In the genomic region with DNA sequence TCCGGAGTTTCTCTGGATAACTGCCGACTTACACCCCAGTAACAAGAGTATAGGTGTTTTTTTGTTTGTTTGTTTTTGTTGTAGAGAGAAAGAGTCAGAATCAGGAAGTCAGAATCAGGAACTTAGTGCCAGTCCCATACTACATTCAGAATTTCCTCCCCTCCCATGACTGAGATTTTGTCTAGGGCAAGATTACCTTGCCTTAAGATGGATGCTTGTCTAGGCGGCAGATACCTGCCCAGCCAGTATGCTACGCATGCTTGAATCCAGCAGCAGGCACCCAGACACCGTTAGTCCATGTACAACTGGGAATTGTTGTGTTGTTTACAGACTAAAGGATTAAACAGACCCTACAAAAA, we compare ENCODE assay signal across 8 cellular contexts. TPM values are rescaled to one million over a fixed set of nuclear protein-coding genes. Genes with fewer than 3 reads are reported as not detected.
DNase-seq lines count a peak whose midpoint lies in the region; ATAC-seq and TF ChIP-seq lines count a peak whose summit lies in the region.

No MANE protein-coding gene starts in this region.

- no peaks in the 10 kb centered on the region for H3K9me3 Mint-ChIP-seq in MCF 10A (ENCODE audit: unreplicated experiment)

- POLR2A ChIA-PET in MCF 10A (lab: Yijun Ruan, JAX) = interaction anchor here (0.6 to 0.9 kb wide), 2 partner anchors 33 to 73 kb away, joined by 3 read pairs; partner anchors contain the start of genes PECR and TMEM169

- peak overlapping the region; percentile 99 for H3K27ac Mint-ChIP-seq in MCF 10A (ENCODE audit: low read depth, unreplicated experiment)

- H3K36me3 Mint-ChIP-seq in MCF 10A (ENCODE audit: insufficient read depth, unreplicated experiment) = peaks cover 52% of the 10 kb centered on the region

- 16% methylated on average over 5 of the region's 5 CpGs for WGBS in liver
- WGBS in upper lobe of left lung, 2 donors = 33 to 37% methylated on average over 5 of the region's 5 CpGs

- H3K4me3 ChIP-seq in liver (ENCODE audit: low read depth in 1 of 3, low read length in 3 of 3) (peak overlapping the region; percentile 53 to 90 (median 62)), upper lobe of left lung (peak overlapping the region; percentile 34 to 57 (median 48))

- no peak for TF ChIP-seq RAD21 in liver (IDR thresholded peaks at IDR 0.05)

- H3K4me1 Mint-ChIP-seq in MCF 10A (ENCODE audit: insufficient read depth, unreplicated experiment) = peaks cover 35% of the 10 kb centered on the region

- TF ChIP-seq CTCF in MCF 10A (IDR thresholded peaks at IDR 0.05; ENCODE audit: unreplicated experiment) (no peak), liver (IDR thresholded peaks at IDR 0.05; ENCODE audit: low read depth, low read length, missing input control) (no peak), upper lobe of left lung (IDR thresholded peaks at IDR 0.05) (no peak)

- peak; percentile 53 for DNase-seq in DMS153 treated with DMSO at 0.1 percent for 48 hours (lab: John Stamatoyannopoulos, UW; ENCODE audit: unreplicated experiment)
- DNase-seq in DMS153 (lab: John Stamatoyannopoulos, UW) = no peak
- DNase-seq in NCI-H345 treated with DMSO at 0.1 percent for 48 hours (lab: John Stamatoyannopoulos, UW; ENCODE audit: unreplicated experiment) = peak; percentile 54
- no peak for DNase-seq in MCF 10A (ENCODE audit: unreplicated experiment)
- no peak for DNase-seq in upper lobe of left lung
- no peak for DNase-seq in NCI-H226

- TF ChIP-seq EP300 in upper lobe of left lung (IDR thresholded peaks at IDR 0.05) = no peak

- H3K4me3 Mint-ChIP-seq in MCF 10A (ENCODE audit: unreplicated experiment) = peak overlapping the region; percentile 96

- no TSS peak for BruUV-seq in MCF 10A (replicated peaks; lab: Mats Ljungman, UMichigan)

- no peaks in the 10 kb centered on the region for H3K27me3 ChIP-seq in liver (ENCODE audit: control insufficient read depth in 4 of 4, insufficient read depth in 4 of 4, low read length in 3 of 4)
- H3K27me3 ChIP-seq in upper lobe of left lung = no peaks in the 10 kb centered on the region

- peaks cover 7 to 45% (median 33%) of the 10 kb centered on the region in 4 donors for H3K4me1 ChIP-seq in liver (ENCODE audit: control insufficient read depth in 4 of 4, insufficient read depth in 4 of 4, low read length in 3 of 4)
- H3K4me1 ChIP-seq in upper lobe of left lung = peaks cover 31 to 61% (median 35%) of the 10 kb centered on the region in 4 donors

- H3K9me3 ChIP-seq in liver (ENCODE audit: control insufficient read depth in 4 of 4, low read length in 3 of 4) = no peaks in the 10 kb centered on the region
- H3K9me3 ChIP-seq in upper lobe of left lung = no peaks in the 10 kb centered on the region

- intact Hi-C loops in MCF 10A (cut with micrococcal nuclease) = loop anchor here (10.0 kb wide), 1 partner anchor 380 kb away; the partner anchor contains the start of gene RPL37A

- CTCF ChIA-PET in MCF 10A (lab: Yijun Ruan, JAX) = interaction anchor here (0.7 to 1.1 kb wide), 5 partner anchors 12 to 289 kb away, joined by 3 to 6 read pairs (median 4); no protein-coding TSS in a partner anchor

- H3K9ac ChIP-seq in liver (ENCODE audit: low read depth in 1 of 2, low read length in 2 of 2) = peak overlapping the region; percentile 35 to 91

- no peaks in the 10 kb centered on the region for H3K27me3 Mint-ChIP-seq in MCF 10A (ENCODE audit: insufficient read depth, unreplicated experiment)

- no peak for TF ChIP-seq POLR2A in upper lobe of left lung (IDR thresholded peaks at IDR 0.05)

- ATAC-seq in upper lobe of left lung (ENCODE audit: low FRiP score in 2 of 2) = peak; percentile 54 to 56
- no peak for ATAC-seq in GM19452 (IDR thresholded peaks at IDR 0.05; ENCODE audit: unreplicated experiment)

- peak overlapping the region; percentile 70 to 77 for H3K27ac ChIP-seq in liver (ENCODE audit: low read depth in 1 of 2, low read length in 2 of 2)
- H3K27ac ChIP-seq in upper lobe of left lung = peak overlapping the region; percentile 74 to 84 (median 78)

- H3K36me3 ChIP-seq in liver (ENCODE audit: control insufficient read depth in 4 of 4, insufficient read depth in 3 of 4, low read depth in 1 of 4, low read length in 3 of 4) = peaks cover 0 to 39% (median 21%) of the 10 kb centered on the region in 4 donors
- H3K36me3 ChIP-seq in upper lobe of left lung = peaks cover 6 to 79% (median 45%) of the 10 kb centered on the region in 4 donors

TF ChIP-seq in liver, 16 proteins besides CTCF, POLR2A, EP300 and RAD21:
- TF ChIP-seq, protein P1, sequence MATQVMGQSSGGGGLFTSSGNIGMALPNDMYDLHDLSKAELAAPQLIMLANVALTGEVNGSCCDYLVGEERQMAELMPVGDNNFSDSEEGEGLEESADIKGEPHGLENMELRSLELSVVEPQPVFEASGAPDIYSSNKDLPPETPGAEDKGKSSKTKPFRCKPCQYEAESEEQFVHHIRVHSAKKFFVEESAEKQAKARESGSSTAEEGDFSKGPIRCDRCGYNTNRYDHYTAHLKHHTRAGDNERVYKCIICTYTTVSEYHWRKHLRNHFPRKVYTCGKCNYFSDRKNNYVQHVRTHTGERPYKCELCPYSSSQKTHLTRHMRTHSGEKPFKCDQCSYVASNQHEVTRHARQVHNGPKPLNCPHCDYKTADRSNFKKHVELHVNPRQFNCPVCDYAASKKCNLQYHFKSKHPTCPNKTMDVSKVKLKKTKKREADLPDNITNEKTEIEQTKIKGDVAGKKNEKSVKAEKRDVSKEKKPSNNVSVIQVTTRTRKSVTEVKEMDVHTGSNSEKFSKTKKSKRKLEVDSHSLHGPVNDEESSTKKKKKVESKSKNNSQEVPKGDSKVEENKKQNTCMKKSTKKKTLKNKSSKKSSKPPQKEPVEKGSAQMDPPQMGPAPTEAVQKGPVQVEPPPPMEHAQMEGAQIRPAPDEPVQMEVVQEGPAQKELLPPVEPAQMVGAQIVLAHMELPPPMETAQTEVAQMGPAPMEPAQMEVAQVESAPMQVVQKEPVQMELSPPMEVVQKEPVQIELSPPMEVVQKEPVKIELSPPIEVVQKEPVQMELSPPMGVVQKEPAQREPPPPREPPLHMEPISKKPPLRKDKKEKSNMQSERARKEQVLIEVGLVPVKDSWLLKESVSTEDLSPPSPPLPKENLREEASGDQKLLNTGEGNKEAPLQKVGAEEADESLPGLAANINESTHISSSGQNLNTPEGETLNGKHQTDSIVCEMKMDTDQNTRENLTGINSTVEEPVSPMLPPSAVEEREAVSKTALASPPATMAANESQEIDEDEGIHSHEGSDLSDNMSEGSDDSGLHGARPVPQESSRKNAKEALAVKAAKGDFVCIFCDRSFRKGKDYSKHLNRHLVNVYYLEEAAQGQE (IDR thresholded peaks at IDR 0.05) = no peak
- TF ChIP-seq ZBTB33 (IDR thresholded peaks at IDR 0.05) = no peak
- TF ChIP-seq NR2F2 (IDR thresholded peaks at IDR 0.05) = no peak
- TF ChIP-seq HNF4A (conservative IDR thresholded peaks at IDR 0.05) = no peak
- peak; percentile 11 for TF ChIP-seq TAF1 (conservative IDR thresholded peaks at IDR 0.05)

RNA-seq across cellular contexts. Expression of gene XRCC5, which starts 6.1 kb away (rescaled TPM):
- 159 and 198 TPM in 2 replicates for total RNA-seq in MCF 10A (2022)
- total RNA-seq in liver = 100 to 1,000 TPM; 104 to 140 TPM
- 10 to 100 TPM; 63.7 to 65.4 TPM for polyA plus RNA-seq in liver
- 100 to 1,000 TPM in 5 of 6 donors, 10 to 100 TPM in 1; 57.3 to 163 (median 131) TPM for total RNA-seq in upper lobe of left lung

RNA-seq across cellular contexts. Expression of gene TMEM169, which starts 33.5 kb away (rescaled TPM):
- total RNA-seq in MCF 10A (2022) = 0.25 and 0.35 TPM in 2 replicates
- total RNA-seq in liver = 1 to 10 TPM in 1 of 2 donors, under 1 TPM in 1; 0.75 to 1.9 TPM
- polyA plus RNA-seq in liver = under 1 TPM; 0.42 to 0.85 TPM
- total RNA-seq in upper lobe of left lung = 1 to 10 TPM in 1 of 6 donors, under 1 TPM in 3, not detected in 2; 0.15 to 1.1 (median 0.80) TPM

RNA-seq across cellular contexts. Expression of gene PECR, which starts 33.6 kb away (rescaled TPM):
- total RNA-seq in MCF 10A (2022) (8.3 and 20.0 TPM in 2 replicates), liver (100 to 1,000 TPM in 1 of 2 donors, 10 to 100 TPM in 1; 67.5 to 152 TPM), upper lobe of left lung (10 to 100 TPM; 11.9 to 39.8 (median 20.3) TPM)
- 10 to 100 TPM; 31.8 to 63.5 TPM for polyA plus RNA-seq in liver

Comparison
In these comparisons a context has a peak if more than half of its experiments do, and no peak if none do; other contexts are left out.
1. DNase-seq: peak in DMS153 treated with DMSO at 0.1 percent for 48 hours (single experiment) and NCI-H345 treated with DMSO at 0.1 percent for 48 hours (single experiment); none in DMS153 (single experiment), MCF 10A (single experiment), upper lobe of left lung (0 of 2) and NCI-H226 (single experiment).